Comparison of ENCODE assay signal across 11 cellular contexts in genomic region chr15:31437686-31438085, GRCh38.
A peak's percentile ranks its signal among the peaks of the same experiment; 100 is the strongest.
DNase-seq lines count a peak whose midpoint lies in the region; ATAC-seq, FAIRE-seq and TF ChIP-seq lines count a peak whose summit lies in the region.
"Had no signal": no experiment of that assay in that cellular context is flagged by ENCODE, and none has a peak within 500 bp of the region (broad histone marks: within the 10 kb centered on the region; RNA-seq: fewer than 3 reads in every experiment).

No MANE protein-coding gene starts in this region.

- DNase-seq in NK-92 treated with Interleukin-12 subunit alpha and Interleukin-12 subunit beta, amount 100 ng/mL, for 24 hours (lab: John Stamatoyannopoulos, UW): peak; percentile 77
- DNase-seq in NK-92 (lab: John Stamatoyannopoulos, UW; ENCODE audit: unreplicated experiment) (no peak), T-cell (peak in 5 of 34 experiments; percentile 8 to 27 (median 20)), bronchial epithelial cell (ENCODE audit: low read depth) (no peak), hepatocyte (ENCODE audit: low spot score) (no peak), dermis blood vessel endothelial cell (no peak)
- DNase-seq: ovary, PC-9 had no signal

- no peaks in the 10 kb centered on the region for H3K9me2 ChIP-seq in hepatocyte (replicated peaks; ENCODE audit: insufficient read depth)

- POLR2A ChIA-PET in T-cell (lab: Charles Lee): no interaction called here

- H3K27me3 Mint-ChIP-seq in T-cell: no peaks in the 10 kb centered on the region
- no peaks in the 10 kb centered on the region for H3K27me3 Mint-ChIP-seq in stimulated activated memory B cell treated with anti-CD40 and anti-IgM and Interleukin-4, amounts not matched to agents 10 μg/mL and 1 μg/mL and 100 μg/mL, for 72 hours

- peak; percentile 28 for FAIRE-seq in bronchial epithelial cell (lab: Jason Lieb, UNC)

- no peaks in the 10 kb centered on the region for H4K20me1 ChIP-seq in hepatocyte (ENCODE audit: insufficient read depth, poor library complexity, severe bottlenecking)

- H3K4me1 ChIP-seq in hepatocyte (ENCODE audit: insufficient read depth): peaks cover 19% of the 10 kb centered on the region

- no peak overlapping the region for H3K4me3 ChIP-seq in bronchial epithelial cell (ENCODE audit: low read depth, low read length)
- H3K4me3 ChIP-seq in hepatocyte: no peak overlapping the region
- H3K4me3 ChIP-seq: ovary, PC-9 had no signal

- H3K27ac ChIP-seq in hepatocyte: no peak overlapping the region
- H3K27ac ChIP-seq: 22Rv1, ovary, PC-9 had no signal

- no peak for TF ChIP-seq CTCF in bronchial epithelial cell (IDR thresholded peaks at IDR 0.05; ENCODE audit: insufficient read depth, low read length, severe bottlenecking)
- no peak for TF ChIP-seq CTCF in hepatocyte (IDR thresholded peaks at IDR 0.05; ENCODE audit: poor library complexity)

- peaks cover 82 to 90% (median 86%) of the 10 kb centered on the region in 3 donors for H3K4me1 Mint-ChIP-seq in T-cell
- peaks cover 91% of the 10 kb centered on the region for H3K4me1 Mint-ChIP-seq in stimulated activated memory B cell treated with anti-CD40 and anti-IgM and Interleukin-4, amounts not matched to agents 10 μg/mL and 1 μg/mL and 100 μg/mL, for 72 hours

- ATAC-seq in T-cell (replicated peaks in 1 of 4) (no peak), GM19023 (IDR thresholded peaks at IDR 0.05; ENCODE audit: unreplicated experiment) (no peak)
- peak; percentile 65 for ATAC-seq in stimulated activated memory B cell treated with anti-CD40 and anti-IgM and Interleukin-4, amounts not matched to agents 10 μg/mL and 1 μg/mL and 100 μg/mL, for 72 hours

- peak overlapping the region; percentile 98 for H3K27ac Mint-ChIP-seq in T-cell
- H3K27ac Mint-ChIP-seq in stimulated activated memory B cell treated with anti-CD40 and anti-IgM and Interleukin-4, amounts not matched to agents 10 μg/mL and 1 μg/mL and 100 μg/mL, for 72 hours: peak overlapping the region; percentile 99

- no peaks in the 10 kb centered on the region for H3K9me3 Mint-ChIP-seq in T-cell
- no peaks in the 10 kb centered on the region for H3K9me3 Mint-ChIP-seq in stimulated activated memory B cell treated with anti-CD40 and anti-IgM and Interleukin-4, amounts not matched to agents 10 μg/mL and 1 μg/mL and 100 μg/mL, for 72 hours

- CTCF ChIA-PET in T-cell (lab: Charles Lee): interaction anchor here (0.6 to 1.0 kb wide), 5 partner anchors 18 to 51 kb away, joined by 3 to 6 read pairs (median 3); no protein-coding TSS in a partner anchor

- H3K79me2 ChIP-seq in hepatocyte: no peaks in the 10 kb centered on the region

- WGBS in hepatocyte (ENCODE audit: low lambda C conversion rate, missing lambda C conversion rate): 94% methylated on average over 6 of the region's 6 CpGs

- H3K4me3 Mint-ChIP-seq in T-cell: peak overlapping the region in 2 of 3 donors; percentile 6 to 86
- H3K4me3 Mint-ChIP-seq in stimulated activated memory B cell treated with anti-CD40 and anti-IgM and Interleukin-4, amounts not matched to agents 10 μg/mL and 1 μg/mL and 100 μg/mL, for 72 hours: peak overlapping the region; percentile 19

- no peaks in the 10 kb centered on the region for H3K27me3 ChIP-seq in bronchial epithelial cell (ENCODE audit: control insufficient read depth, insufficient read depth, low read length)
- H3K27me3 ChIP-seq in hepatocyte: peaks cover 3% of the 10 kb centered on the region
- H3K27me3 ChIP-seq: ovary had no signal

- H3K36me3 ChIP-seq in bronchial epithelial cell (ENCODE audit: control insufficient read depth, insufficient read depth, low read length) (no peaks in the 10 kb centered on the region), hepatocyte (replicated peaks; ENCODE audit: insufficient read depth, low read depth) (no peaks in the 10 kb centered on the region)
- H3K36me3 ChIP-seq: ovary had no signal

- no peak overlapping the region for H2AFZ ChIP-seq in hepatocyte
- H2AFZ ChIP-seq: PC-9 had no signal

- no peak overlapping the region for H3K4me2 ChIP-seq in hepatocyte
- H3K4me2 ChIP-seq: PC-9 had no signal

- H3K9me3 ChIP-seq in hepatocyte (ENCODE audit: low read depth): no peaks in the 10 kb centered on the region
- H3K9me3 ChIP-seq: ovary had no signal

- no peaks in the 10 kb centered on the region for H3K36me3 Mint-ChIP-seq in T-cell
- no peaks in the 10 kb centered on the region for H3K36me3 Mint-ChIP-seq in stimulated activated memory B cell treated with anti-CD40 and anti-IgM and Interleukin-4, amounts not matched to agents 10 μg/mL and 1 μg/mL and 100 μg/mL, for 72 hours
